8 cellular contexts compared by ENCODE assay signal in the genomic region with DNA sequence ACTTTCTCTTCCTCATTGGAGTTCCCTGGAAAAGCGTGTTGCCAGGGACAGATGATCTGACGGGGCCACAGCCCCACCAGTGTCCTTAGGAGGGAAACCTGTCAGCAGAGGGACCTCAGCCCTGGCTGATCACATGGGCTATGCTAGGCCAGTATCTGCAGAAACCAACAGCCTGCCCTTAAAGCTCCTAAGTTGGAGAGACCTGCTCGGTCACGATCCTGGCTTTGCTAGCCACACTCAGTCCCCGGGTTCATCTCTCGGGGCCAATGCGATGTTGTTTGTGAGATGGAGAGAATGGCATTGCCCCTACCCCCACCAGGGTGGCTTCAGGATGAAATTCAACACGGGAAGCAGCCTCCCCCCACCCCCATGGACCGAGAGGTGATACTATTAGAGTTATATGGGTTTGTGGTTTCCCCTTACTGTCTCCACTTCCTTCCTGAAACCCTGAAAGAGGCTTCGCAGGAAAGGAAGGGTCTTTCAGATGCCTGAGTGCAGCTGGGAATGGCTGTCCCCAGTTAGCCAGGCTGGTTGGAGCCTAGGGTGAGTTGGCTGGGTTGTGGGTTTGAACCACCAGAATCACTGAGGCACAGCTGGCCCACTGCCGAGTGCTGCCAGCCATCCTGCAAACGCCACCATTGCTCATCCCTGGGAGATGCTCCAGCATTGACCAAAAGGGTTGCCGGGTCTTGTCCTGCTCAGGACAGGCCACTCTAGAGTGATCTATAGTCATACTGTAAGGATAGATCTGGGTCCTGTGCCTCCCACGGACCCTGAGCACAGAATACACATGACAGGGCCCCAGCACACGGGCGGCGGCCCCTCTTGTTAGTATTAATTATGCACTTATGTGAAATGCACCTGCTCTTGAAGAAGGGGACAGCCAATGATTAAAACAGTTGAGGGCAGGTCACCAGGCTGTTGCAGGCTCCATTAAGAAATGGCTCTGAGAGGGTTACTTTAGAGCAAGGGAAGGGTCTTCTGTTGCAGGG. TPM values are rescaled to one million over a fixed set of nuclear protein-coding genes. Genes with fewer than 3 reads are reported as not detected.
A peak's percentile ranks its signal among the peaks of the same experiment; 100 is the strongest.
DNase-seq lines count a peak whose midpoint lies in the region; ATAC-seq, FAIRE-seq and TF ChIP-seq lines count a peak whose summit lies in the region.

No MANE protein-coding gene starts in this region.

- no peak overlapping the region for H3K9ac ChIP-seq in kidney (ENCODE audit: low read length in 2 of 2)

- H3K27me3 ChIP-seq in tibial nerve = no peaks in the 10 kb centered on the region

- ATAC-seq in GM18511 (IDR thresholded peaks at IDR 0.05; ENCODE audit: unreplicated experiment) = peak; percentile 62
- ATAC-seq in HG03097 (IDR thresholded peaks at IDR 0.05; ENCODE audit: low FRiP score, unreplicated experiment) = peak; percentile 43
- ATAC-seq in HG03571 (IDR thresholded peaks at IDR 0.05; ENCODE audit: unreplicated experiment) = no peak

- TF ChIP-seq POLR2A in tibial nerve (IDR thresholded peaks at IDR 0.05) = no peak

- peaks cover 48% of the 10 kb centered on the region for H3K4me1 Mint-ChIP-seq in activated CD4-positive, alpha-beta T cell treated with anti-CD3 and anti-CD28 coated beads, Interleukin-2, amount 10 ng/mL, durations not matched to agents 24 days and 14 days
- H3K4me1 Mint-ChIP-seq in neural crest cell = peaks cover 34% of the 10 kb centered on the region

- no peak overlapping the region for H3K4me3 ChIP-seq in tibial nerve
- no peak overlapping the region for H3K4me3 ChIP-seq in kidney (ENCODE audit: low read length in 2 of 2)

- DNase-seq in activated CD4-positive, alpha-beta T cell treated with anti-CD3 and anti-CD28 coated beads, Interleukin-2, amount 10 ng/mL, durations not matched to agents 24 days and 14 days = peak; percentile 80
- DNase-seq in neural crest cell (ENCODE audit: low read depth, low spot score) = no peak
- no peak for DNase-seq in tibial nerve (ENCODE audit: low spot score in 2 of 2)
- no peak for DNase-seq in NCI-H82 (lab: John Stamatoyannopoulos, UW)
- DNase-seq in kidney = no peak

- H3K27ac ChIP-seq in tibial nerve (no peak overlapping the region), kidney (ENCODE audit: low read depth in 2 of 2, low read length in 2 of 2) (peak overlapping the region in 1 of 2 donors; percentile 17)

- 71 to 73% methylated on average over 16 to 17 of the region's 17 CpGs for WGBS in tibial nerve, 2 donors

- no peak for FAIRE-seq in kidney (lab: Jason Lieb, UNC)

- H3K9me3 Mint-ChIP-seq in activated CD4-positive, alpha-beta T cell treated with anti-CD3 and anti-CD28 coated beads, Interleukin-2, amount 10 ng/mL, durations not matched to agents 24 days and 14 days = no peaks in the 10 kb centered on the region
- no peaks in the 10 kb centered on the region for H3K9me3 Mint-ChIP-seq in neural crest cell

- peak overlapping the region; percentile 80 for H3K4me3 Mint-ChIP-seq in activated CD4-positive, alpha-beta T cell treated with anti-CD3 and anti-CD28 coated beads, Interleukin-2, amount 10 ng/mL, durations not matched to agents 24 days and 14 days
- H3K4me3 Mint-ChIP-seq in neural crest cell = no peak overlapping the region

- H3K9me3 ChIP-seq in tibial nerve (no peaks in the 10 kb centered on the region), kidney (ENCODE audit: control insufficient read depth in 1 of 2, low read length in 2 of 2) (no peaks in the 10 kb centered on the region)

- no peak for TF ChIP-seq EP300 in tibial nerve (IDR thresholded peaks at IDR 0.05)

- peaks cover 7% of the 10 kb centered on the region for H3K36me3 Mint-ChIP-seq in activated CD4-positive, alpha-beta T cell treated with anti-CD3 and anti-CD28 coated beads, Interleukin-2, amount 10 ng/mL, durations not matched to agents 24 days and 14 days (ENCODE audit: low read depth)
- no peaks in the 10 kb centered on the region for H3K36me3 Mint-ChIP-seq in neural crest cell (ENCODE audit: low read depth)

- intact Hi-C loops in activated CD4-positive, alpha-beta T cell treated with anti-CD3 and anti-CD28 coated beads, Interleukin-2, amount 10 ng/mL, durations not matched to agents 24 days and 14 days (cut with micrococcal nuclease) = loop anchor here (5.0 kb wide), 1 partner anchor 35 kb away; no protein-coding TSS in a partner anchor
- intact Hi-C loops in kidney (cut with DNase I) = no loop called here

- peaks cover 15% of the 10 kb centered on the region for H3K27me3 Mint-ChIP-seq in activated CD4-positive, alpha-beta T cell treated with anti-CD3 and anti-CD28 coated beads, Interleukin-2, amount 10 ng/mL, durations not matched to agents 24 days and 14 days
- H3K27me3 Mint-ChIP-seq in neural crest cell (ENCODE audit: low read depth) = no peaks in the 10 kb centered on the region

- TF ChIP-seq CTCF in neural crest cell (conservative IDR thresholded peaks at IDR 0.05) = no peak
- TF ChIP-seq CTCF in tibial nerve (IDR thresholded peaks at IDR 0.05) = no peak
- TF ChIP-seq CTCF in kidney (IDR thresholded peaks at IDR 0.05; ENCODE audit: borderline replicate concordance, extremely low read depth, insufficient read depth) = no peak

- peak overlapping the region; percentile 68 for H3K27ac Mint-ChIP-seq in activated CD4-positive, alpha-beta T cell treated with anti-CD3 and anti-CD28 coated beads, Interleukin-2, amount 10 ng/mL, durations not matched to agents 24 days and 14 days
- H3K27ac Mint-ChIP-seq in neural crest cell (ENCODE audit: unreplicated experiment) = peak overlapping the region; percentile 68

- H3K36me3 ChIP-seq in tibial nerve = no peaks in the 10 kb centered on the region
- H3K36me3 ChIP-seq in kidney (ENCODE audit: control insufficient read depth in 1 of 2, insufficient read depth in 2 of 2, low read length in 2 of 2) = no peaks in the 10 kb centered on the region

- peaks cover 0 to 50% (median 12%) of the 10 kb centered on the region in 4 donors for H3K4me1 ChIP-seq in tibial nerve
- peaks cover 15 to 20% of the 10 kb centered on the region in 2 donors for H3K4me1 ChIP-seq in kidney (ENCODE audit: control insufficient read depth in 1 of 2, insufficient read depth in 1 of 2, low read depth in 1 of 2, low read length in 2 of 2)

RNA-seq across cellular contexts. Expression of gene RMI2, which starts 16.8 kb away (rescaled TPM):
- 63.8 and 65.6 TPM in 2 replicates for total RNA-seq in activated CD4-positive, alpha-beta T cell treated with anti-CD3 and anti-CD28 coated beads, Interleukin-2, amount 10 ng/mL, durations not matched to agents 24 days and 14 days
- total RNA-seq in neural crest cell (39.6 and 41.9 TPM in 2 replicates), tibial nerve (1 to 10 TPM in 3 of 4 donors, not detected in 1; 1.3 to 4.0 (median 2.0) TPM), kidney (4.6 TPM)
- polyA plus RNA-seq in kidney (ENCODE audit: insufficient read depth, low read depth, low replicate concordance) = 5.2 TPM
